Comparison of ENCODE assay signal across 22 cellular contexts in the genomic region with DNA sequence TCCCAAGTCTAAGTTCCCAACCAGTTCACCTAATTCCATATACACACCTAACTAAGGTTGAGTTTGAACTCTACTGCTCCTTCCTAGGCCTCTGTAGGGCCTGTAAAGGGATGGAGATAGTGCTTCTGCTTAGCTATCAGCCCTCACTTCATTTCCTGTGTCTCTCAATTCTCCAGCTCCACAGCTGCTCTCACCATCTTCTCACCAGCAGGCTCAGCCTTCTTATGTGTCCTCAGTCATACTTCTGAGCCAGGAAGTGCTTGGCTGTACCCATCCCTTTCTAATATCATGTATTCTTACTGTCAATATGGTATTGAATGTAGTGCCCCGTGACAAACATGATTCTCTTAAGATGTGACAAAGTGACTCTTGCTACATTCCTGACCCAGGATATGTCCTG.
"Had no signal": no experiment of that assay in that cellular context is flagged by ENCODE, and none has a peak within 500 bp of the region (broad histone marks: within the 10 kb centered on the region; RNA-seq: fewer than 3 reads in every experiment).

No MANE protein-coding gene starts in this region.

- H3K4me3 ChIP-seq: gastrocnemius medialis, lower lobe of right lung, pancreas, right lobe of liver, smooth muscle cell, stomach, thyroid gland had no signal

- H3K4me1 Mint-ChIP-seq: neural crest cell had no signal

- DNase-seq: cortex of kidney; effector memory CD8-positive, alpha-beta T cell; gastrocnemius medialis; head of caudate nucleus; left ventricle myocardium superior; lower lobe of right lung; natural killer cell; right lobe of liver; stimulated activated CD4-positive, alpha-beta T cell treated with anti-CD3 and anti-CD28 coated beads, Interleukin-12 subunit alpha, Interleukin-12 subunit beta, amount 100 ng/mL, for 4 hours; stimulated activated CD4-positive, alpha-beta T cell treated with anti-CD3 and anti-CD28 coated beads, Interleukin-1b, Interleukin-23, amount 100 ng/mL, for 48 hours; stimulated activated CD4-positive, alpha-beta T cell treated with anti-CD3 and anti-CD28 coated beads, Interleukin-4, amount 100 ng/mL, for 1 hour; stimulated activated CD8-positive, alpha-beta memory T cell treated with anti-CD3 and anti-CD28 coated beads, Interleukin-4, amount 100 ng/mL, for 48 hours; stimulated activated naive CD4-positive, alpha-beta T cell treated with Interleukin-2 at 50 U/mL for 16 hours; stomach; trophoblast cell had no signal

- H3K36me3 ChIP-seq: gastrocnemius medialis, lower lobe of right lung, neutrophil, pancreas, right lobe of liver, stomach, thyroid gland had no signal

- H3K4me1 ChIP-seq: lower lobe of right lung, pancreas, right lobe of liver, stomach, thyroid gland had no signal

- H3K9me3 ChIP-seq: gastrocnemius medialis, lower lobe of right lung, neutrophil, pancreas, right lobe of liver, stomach, thyroid gland had no signal

- H3K27me3 Mint-ChIP-seq: effector memory CD8-positive, alpha-beta T cell had no signal

- H3K9me3 Mint-ChIP-seq: effector memory CD8-positive, alpha-beta T cell; natural killer cell had no signal

- H3K27ac ChIP-seq: epithelial cell of prostate, gastrocnemius medialis, lower lobe of right lung, neutrophil, pancreas, right lobe of liver, stomach, thyroid gland had no signal

- H3K36me3 Mint-ChIP-seq: natural killer cell had no signal

- H3K4me3 Mint-ChIP-seq: effector memory CD8-positive, alpha-beta T cell; natural killer cell; neural crest cell had no signal

- H3K27ac Mint-ChIP-seq: natural killer cell had no signal

- H3K27me3 ChIP-seq: gastrocnemius medialis, neutrophil, pancreas, right lobe of liver, stomach, thyroid gland had no signal

- ATAC-seq: effector memory CD8-positive, alpha-beta T cell; esophagus mucosa; gastrocnemius medialis; lower lobe of right lung; natural killer cell; right lobe of liver had no signal
